Comparison of ENCODE assay signal across 10 cellular contexts in genomic region chr11:17473071-17473744, GRCh38. TPM values are rescaled to one million over a fixed set of nuclear protein-coding genes. Genes with fewer than 3 reads are reported as not detected.
DNase-seq lines count a peak whose midpoint lies in the region; ATAC-seq and TF ChIP-seq lines count a peak whose summit lies in the region.
"Had no signal": no experiment of that assay in that cellular context is flagged by ENCODE, and none has a peak within 500 bp of the region (broad histone marks: within the 10 kb centered on the region; RNA-seq: fewer than 3 reads in every experiment).

No MANE protein-coding gene starts in this region.

- H3K4me1 ChIP-seq in esophagus muscularis mucosa: peaks cover 0 to 14% (median 11%) of the 10 kb centered on the region in 4 donors

- no peaks in the 10 kb centered on the region for H3K36me3 ChIP-seq in esophagus muscularis mucosa

- peaks cover 0 to 70% (median 12%) of the 10 kb centered on the region in 4 donors for H3K27me3 ChIP-seq in esophagus muscularis mucosa

- DNase-seq in Caki2 (ENCODE audit: low read depth) (peak; percentile 15), HuH-7 (ENCODE audit: low spot score) (peak; percentile 83), SW 1271 (lab: John Stamatoyannopoulos, UW) (peak; percentile 32 to 66), inferior parietal cortex (ENCODE audit: extremely low spot score) (peak; percentile 13), esophagus muscularis mucosa (ENCODE audit: extremely low spot score) (no peak), T-helper 1 cell (no peak)
- DNase-seq: Karpas-422 had no signal

- ATAC-seq in HG03469 (IDR thresholded peaks at IDR 0.05; ENCODE audit: unreplicated experiment): no peak
- ATAC-seq in GM21447 (IDR thresholded peaks at IDR 0.05; ENCODE audit: unreplicated experiment): no peak
- ATAC-seq: body of pancreas had no signal

- TF ChIP-seq POLR2A in esophagus muscularis mucosa (IDR thresholded peaks at IDR 0.05; ENCODE audit: low read depth): no peak

- H3K4me3 ChIP-seq in esophagus muscularis mucosa: no peak overlapping the region
- H3K4me3 ChIP-seq: body of pancreas had no signal

- no peak for TF ChIP-seq EP300 in esophagus muscularis mucosa (IDR thresholded peaks at IDR 0.05)

- 36% methylated on average over 4 of the region's 6 CpGs for WGBS in esophagus muscularis mucosa

- H3K9me3 ChIP-seq in esophagus muscularis mucosa: no peaks in the 10 kb centered on the region
- H3K9me3 ChIP-seq: body of pancreas had no signal

- H3K27ac ChIP-seq in esophagus muscularis mucosa (replicated peaks in 1 of 4): no peak overlapping the region
- H3K27ac ChIP-seq: body of pancreas had no signal

- TF ChIP-seq CTCF in esophagus muscularis mucosa (IDR thresholded peaks at IDR 0.05): no peak

- in situ Hi-C loops in Caki2 (cut with HindIII; ENCODE audit: low pct_unique_long_range_greater_than_20kb, low sequenced_read_pairs): no loop called here

- intact Hi-C loops in esophagus muscularis mucosa (cut with DNase I): no loop called here

RNA-seq across cellular contexts. Expression of gene ABCC8, which starts 3.4 kb away (rescaled TPM):
- not detected in 2 replicates for total RNA-seq in Caki2 (2014; rRNA removed; shearing (Covaris generic); ENCODE audit: low replicate concordance)
- total RNA-seq in esophagus muscularis mucosa: 1 to 10 TPM in 3 of 4 donors, under 1 TPM in 1; 0.63 to 2.5 (median 1.7) TPM

Comparison
In these comparisons a context has a peak if more than half of its experiments do, and no peak if none do; other contexts are left out.
1. DNase-seq: peak in Caki2 (single experiment), HuH-7 (single experiment), SW 1271 (2 of 2) and inferior parietal cortex (single experiment); none in esophagus muscularis mucosa (single experiment) and T-helper 1 cell (0 of 5).